Comparison of ENCODE assay signal across 1 cellular context in the genomic region with DNA sequence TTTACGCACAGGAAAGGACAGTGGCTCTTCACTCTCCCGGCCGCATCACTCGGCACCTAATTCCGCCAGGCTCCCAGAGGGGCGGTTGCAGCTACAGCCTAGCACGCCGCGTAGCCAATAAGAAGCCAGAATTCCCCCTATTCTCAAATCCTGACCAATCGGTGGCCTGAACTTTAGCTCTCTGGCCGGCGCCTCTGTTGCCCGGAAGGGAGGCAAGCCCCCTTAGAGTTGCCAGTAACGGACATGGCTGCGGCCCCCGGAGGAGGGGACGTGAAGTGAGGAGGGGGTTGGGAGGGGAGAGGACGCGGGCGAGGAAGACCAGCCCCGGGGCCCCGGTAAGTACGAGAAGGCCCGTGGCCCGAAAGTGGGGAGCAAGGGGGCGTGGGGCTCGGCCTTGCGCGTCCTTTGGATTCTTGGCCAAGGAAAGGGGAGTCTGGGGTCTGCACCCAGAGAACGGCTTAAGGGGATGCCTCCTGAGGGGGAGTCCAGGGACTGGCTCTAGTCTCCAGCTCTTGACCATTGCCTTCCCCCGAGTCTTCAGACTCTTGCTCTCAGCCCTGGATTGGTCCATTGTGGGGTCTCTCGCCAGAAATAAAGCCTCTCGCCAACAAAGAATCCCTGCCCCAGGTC.
TF ChIP-seq lines count a peak whose summit lies in the region.

A gene (plus strand): TSS at position 219 of the 630 bp plus-strand sequence. CDS start 15,271 bp downstream, outside the sequence.

TF ChIP-seq in WTC11, 78 proteins besides CTCF, POLR2A, EP300 and RAD21 (continued from another document):
- TF ChIP-seq, protein P1, sequence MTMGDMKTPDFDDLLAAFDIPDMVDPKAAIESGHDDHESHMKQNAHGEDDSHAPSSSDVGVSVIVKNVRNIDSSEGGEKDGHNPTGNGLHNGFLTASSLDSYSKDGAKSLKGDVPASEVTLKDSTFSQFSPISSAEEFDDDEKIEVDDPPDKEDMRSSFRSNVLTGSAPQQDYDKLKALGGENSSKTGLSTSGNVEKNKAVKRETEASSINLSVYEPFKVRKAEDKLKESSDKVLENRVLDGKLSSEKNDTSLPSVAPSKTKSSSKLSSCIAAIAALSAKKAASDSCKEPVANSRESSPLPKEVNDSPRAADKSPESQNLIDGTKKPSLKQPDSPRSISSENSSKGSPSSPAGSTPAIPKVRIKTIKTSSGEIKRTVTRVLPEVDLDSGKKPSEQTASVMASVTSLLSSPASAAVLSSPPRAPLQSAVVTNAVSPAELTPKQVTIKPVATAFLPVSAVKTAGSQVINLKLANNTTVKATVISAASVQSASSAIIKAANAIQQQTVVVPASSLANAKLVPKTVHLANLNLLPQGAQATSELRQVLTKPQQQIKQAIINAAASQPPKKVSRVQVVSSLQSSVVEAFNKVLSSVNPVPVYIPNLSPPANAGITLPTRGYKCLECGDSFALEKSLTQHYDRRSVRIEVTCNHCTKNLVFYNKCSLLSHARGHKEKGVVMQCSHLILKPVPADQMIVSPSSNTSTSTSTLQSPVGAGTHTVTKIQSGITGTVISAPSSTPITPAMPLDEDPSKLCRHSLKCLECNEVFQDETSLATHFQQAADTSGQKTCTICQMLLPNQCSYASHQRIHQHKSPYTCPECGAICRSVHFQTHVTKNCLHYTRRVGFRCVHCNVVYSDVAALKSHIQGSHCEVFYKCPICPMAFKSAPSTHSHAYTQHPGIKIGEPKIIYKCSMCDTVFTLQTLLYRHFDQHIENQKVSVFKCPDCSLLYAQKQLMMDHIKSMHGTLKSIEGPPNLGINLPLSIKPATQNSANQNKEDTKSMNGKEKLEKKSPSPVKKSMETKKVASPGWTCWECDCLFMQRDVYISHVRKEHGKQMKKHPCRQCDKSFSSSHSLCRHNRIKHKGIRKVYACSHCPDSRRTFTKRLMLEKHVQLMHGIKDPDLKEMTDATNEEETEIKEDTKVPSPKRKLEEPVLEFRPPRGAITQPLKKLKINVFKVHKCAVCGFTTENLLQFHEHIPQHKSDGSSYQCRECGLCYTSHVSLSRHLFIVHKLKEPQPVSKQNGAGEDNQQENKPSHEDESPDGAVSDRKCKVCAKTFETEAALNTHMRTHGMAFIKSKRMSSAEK (CRISPR knock-in tag; IDR thresholded peaks at IDR 0.05; ENCODE audit: borderline replicate concordance): no peak
- no peak; the same call in 1 of the 2 replicates for TF ChIP-seq ZNF232 (CRISPR knock-in tag; IDR thresholded peaks at IDR 0.05)
- TF ChIP-seq NFYB (CRISPR knock-in tag; conservative IDR thresholded peaks at IDR 0.05; ENCODE audit: low read depth): peak; percentile 97
- TF ChIP-seq, protein P2, sequence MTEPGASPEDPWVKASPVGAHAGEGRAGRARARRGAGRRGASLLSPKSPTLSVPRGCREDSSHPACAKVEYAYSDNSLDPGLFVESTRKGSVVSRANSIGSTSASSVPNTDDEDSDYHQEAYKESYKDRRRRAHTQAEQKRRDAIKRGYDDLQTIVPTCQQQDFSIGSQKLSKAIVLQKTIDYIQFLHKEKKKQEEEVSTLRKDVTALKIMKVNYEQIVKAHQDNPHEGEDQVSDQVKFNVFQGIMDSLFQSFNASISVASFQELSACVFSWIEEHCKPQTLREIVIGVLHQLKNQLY (CRISPR knock-in tag; IDR thresholded peaks at IDR 0.05): no peak
- TF ChIP-seq ZNF396 (CRISPR knock-in tag; IDR thresholded peaks at IDR 0.05; ENCODE audit: borderline replicate concordance): no peak
